17 cellular contexts compared by ENCODE assay signal in genomic region chr3:64666171-64666581, GRCh38. TPM values are rescaled to one million over a fixed set of nuclear protein-coding genes. Genes with fewer than 3 reads are reported as not detected.
DNase-seq lines count a peak whose midpoint lies in the region; ATAC-seq and TF ChIP-seq lines count a peak whose summit lies in the region.
"Had no signal": no experiment of that assay in that cellular context is flagged by ENCODE, and none has a peak within 500 bp of the region (broad histone marks: within the 10 kb centered on the region; RNA-seq: fewer than 3 reads in every experiment).

No MANE protein-coding gene starts in this region.

- H3K36me3 Mint-ChIP-seq in activated CD4-positive, alpha-beta T cell treated with anti-CD3 and anti-CD28 coated beads for 36 hours (ENCODE audit: low read depth), result no peaks in the 10 kb centered on the region
- H3K36me3 Mint-ChIP-seq: stimulated activated effector memory CD8-positive, alpha-beta T cell treated with anti-CD3 and anti-CD28 coated beads, Interleukin-12 subunit alpha, Interleukin-12 subunit beta, amount 100 ng/mL, for 72 hours had no signal

- H3K27ac ChIP-seq in foreskin keratinocyte, result no peak overlapping the region

- H3K9me3 Mint-ChIP-seq in activated CD4-positive, alpha-beta T cell treated with anti-CD3 and anti-CD28 coated beads for 36 hours (ENCODE audit: low read depth), result peaks cover 10% of the 10 kb centered on the region
- H3K9me3 Mint-ChIP-seq: activated T-helper 17 cell treated with anti-CD3 and anti-CD28 coated beads, Interleukin-2, amount 50 U/mL, for 72 hours had no signal

- no peaks in the 10 kb centered on the region for H3K27me3 Mint-ChIP-seq in activated CD4-positive, alpha-beta T cell treated with anti-CD3 and anti-CD28 coated beads for 36 hours
- H3K27me3 Mint-ChIP-seq: activated CD8-positive, alpha-beta T cell treated with anti-CD3 and anti-CD28 coated beads for 36 hours; activated T-helper 17 cell treated with anti-CD3 and anti-CD28 coated beads, Interleukin-2, amount 50 U/mL, for 72 hours; progenitor cell of endocrine pancreas had no signal

- DNase-seq in DMS79 treated with DMSO at 0.1 percent for 48 hours (lab: John Stamatoyannopoulos, UW) (peak; percentile 78), foreskin keratinocyte (peak; percentile 42 to 63), renal cortical epithelial cell (ENCODE audit: low read depth) (peak; percentile 99), HuH-7.5 (ENCODE audit: low spot score) (no peak), iPS-NIHi11 (ENCODE audit: low spot score) (no peak), DMS 273 treated with DMSO at 0.1 percent for 48 hours (lab: John Stamatoyannopoulos, UW) (no peak)
- no peak for DNase-seq in activated CD4-positive, alpha-beta T cell treated with anti-CD3 and anti-CD28 coated beads for 36 hours
- DNase-seq: activated CD8-positive, alpha-beta T cell treated with anti-CD3 and anti-CD28 coated beads for 36 hours; EL; NCI-H1694 treated with DMSO at 0.1 percent for 48 hours; NCI-H69; stimulated activated CD4-positive, alpha-beta T cell treated with anti-CD3 and anti-CD28 coated beads, Interleukin-4, amount 100 ng/mL, for 1 hour; T1000 had no signal

- POLR2A ChIA-PET in activated CD4-positive, alpha-beta T cell treated with anti-CD3 and anti-CD28 coated beads for 36 hours (lab: Charles Lee), result no interaction called here

- TF ChIP-seq CTCF in foreskin keratinocyte (conservative IDR thresholded peaks at IDR 0.05), result no peak

- CTCF ChIA-PET in activated CD4-positive, alpha-beta T cell treated with anti-CD3 and anti-CD28 coated beads for 36 hours (lab: Charles Lee), result no interaction called here

- H3K27me3 ChIP-seq in foreskin keratinocyte, result no peaks in the 10 kb centered on the region

- H3K4me1 Mint-ChIP-seq in activated CD4-positive, alpha-beta T cell treated with anti-CD3 and anti-CD28 coated beads for 36 hours, result no peaks in the 10 kb centered on the region
- H3K4me1 Mint-ChIP-seq: activated T-helper 17 cell treated with anti-CD3 and anti-CD28 coated beads, Interleukin-2, amount 50 U/mL, for 72 hours; stimulated activated effector memory CD8-positive, alpha-beta T cell treated with anti-CD3 and anti-CD28 coated beads, Interleukin-12 subunit alpha, Interleukin-12 subunit beta, amount 100 ng/mL, for 72 hours had no signal

- no peak overlapping the region for H3K4me3 Mint-ChIP-seq in activated CD4-positive, alpha-beta T cell treated with anti-CD3 and anti-CD28 coated beads for 36 hours
- H3K4me3 Mint-ChIP-seq: activated CD8-positive, alpha-beta T cell treated with anti-CD3 and anti-CD28 coated beads for 36 hours; activated T-helper 17 cell treated with anti-CD3 and anti-CD28 coated beads, Interleukin-2, amount 50 U/mL, for 72 hours; stimulated activated effector memory CD8-positive, alpha-beta T cell treated with anti-CD3 and anti-CD28 coated beads, Interleukin-12 subunit alpha, Interleukin-12 subunit beta, amount 100 ng/mL, for 72 hours had no signal

- intact Hi-C loops in activated CD4-positive, alpha-beta T cell treated with anti-CD3 and anti-CD28 coated beads for 36 hours (cut with DNase I, micrococcal nuclease), result no loop called here

- ATAC-seq in SK-N-SH treated with all-trans-retinoic acid at 6 μM for 48 hours (peak; percentile 40; the same call in 2 of the 3 replicates), foreskin keratinocyte (no peak)
- no peak for ATAC-seq in activated CD4-positive, alpha-beta T cell treated with anti-CD3 and anti-CD28 coated beads for 36 hours
- ATAC-seq: activated CD8-positive, alpha-beta T cell treated with anti-CD3 and anti-CD28 coated beads for 36 hours; activated T-helper 17 cell treated with anti-CD3 and anti-CD28 coated beads, Interleukin-2, amount 50 U/mL, for 72 hours; stimulated activated effector memory CD8-positive, alpha-beta T cell treated with anti-CD3 and anti-CD28 coated beads, Interleukin-12 subunit alpha, Interleukin-12 subunit beta, amount 100 ng/mL, for 72 hours had no signal

- no peaks in the 10 kb centered on the region for H3K4me1 ChIP-seq in foreskin keratinocyte

- H3K27ac Mint-ChIP-seq in activated CD4-positive, alpha-beta T cell treated with anti-CD3 and anti-CD28 coated beads for 36 hours, result no peak overlapping the region
- H3K27ac Mint-ChIP-seq: activated CD8-positive, alpha-beta T cell treated with anti-CD3 and anti-CD28 coated beads for 36 hours; activated T-helper 17 cell treated with anti-CD3 and anti-CD28 coated beads, Interleukin-2, amount 50 U/mL, for 72 hours; progenitor cell of endocrine pancreas; stimulated activated effector memory CD8-positive, alpha-beta T cell treated with anti-CD3 and anti-CD28 coated beads, Interleukin-12 subunit alpha, Interleukin-12 subunit beta, amount 100 ng/mL, for 72 hours had no signal

TF ChIP-seq in SK-N-SH treated with all-trans-retinoic acid at 6 μM for 48 hours, 23 proteins besides CTCF, POLR2A, EP300 and RAD21 (continues in another document):
- TF ChIP-seq TOX (CRISPR knock-in tag; IDR thresholded peaks at IDR 0.05; ENCODE audit: borderline replicate concordance) (no peak), OSR1 (CRISPR knock-in tag; IDR thresholded peaks at IDR 0.05) (no peak), CSDC2 (CRISPR knock-in tag; IDR thresholded peaks at IDR 0.05) (no peak), SNAI2 (CRISPR knock-in tag; IDR thresholded peaks at IDR 0.05) (no peak), ZNF70 (CRISPR knock-in tag; IDR thresholded peaks at IDR 0.05) (no peak), ZFP30 (CRISPR knock-in tag; IDR thresholded peaks at IDR 0.05) (no peak), RARB (CRISPR knock-in tag; IDR thresholded peaks at IDR 0.05) (no peak), CREB5 (CRISPR knock-in tag; IDR thresholded peaks at IDR 0.05; ENCODE audit: low read depth) (no peak), GLIS3 (CRISPR knock-in tag; IDR thresholded peaks at IDR 0.05) (no peak), TSHZ2 (CRISPR knock-in tag; IDR thresholded peaks at IDR 0.05) (no peak), CSRNP3 (CRISPR knock-in tag; IDR thresholded peaks at IDR 0.05) (no peak)

RNA-seq across cellular contexts. Expression of gene ADAMTS9, which starts 21.6 kb away (rescaled TPM):
- 0.07 and 0.21 TPM in 2 replicates for total RNA-seq in foreskin keratinocyte
- 0.04 and 0.11 TPM in 2 replicates for polyA plus RNA-seq in foreskin keratinocyte
- 123 and 229 TPM in 2 replicates for total RNA-seq in renal cortical epithelial cell
- total RNA-seq in activated CD4-positive, alpha-beta T cell treated with anti-CD3 and anti-CD28 coated beads for 36 hours, result not detected
- total RNA-seq: activated CD8-positive, alpha-beta T cell treated with anti-CD3 and anti-CD28 coated beads for 36 hours; activated T-helper 17 cell treated with anti-CD3 and anti-CD28 coated beads, Interleukin-2, amount 50 U/mL, for 72 hours had no signal

Comparison
In these comparisons a context has a peak if more than half of its experiments do, and no peak if none do; other contexts are left out.
1. DNase-seq: peak in DMS79 treated with DMSO at 0.1 percent for 48 hours (single experiment), foreskin keratinocyte (2 of 2) and renal cortical epithelial cell (single experiment); none in HuH-7.5 (single experiment), iPS-NIHi11 (single experiment), activated CD4-positive, alpha-beta T cell treated with anti-CD3 and anti-CD28 coated beads for 36 hours (single experiment) and DMS 273 treated with DMSO at 0.1 percent for 48 hours (single experiment).
2. RNA of gene ADAMTS9, which starts 21.6 kb away (total RNA-seq): 123 to 229 TPM in renal cortical epithelial cell; 0.07 to 0.21 TPM in foreskin keratinocyte and not detected in activated CD4-positive, alpha-beta T cell treated with anti-CD3 and anti-CD28 coated beads for 36 hours; every median in the first group is over 100 times any median in the second.